In the genomic region with DNA sequence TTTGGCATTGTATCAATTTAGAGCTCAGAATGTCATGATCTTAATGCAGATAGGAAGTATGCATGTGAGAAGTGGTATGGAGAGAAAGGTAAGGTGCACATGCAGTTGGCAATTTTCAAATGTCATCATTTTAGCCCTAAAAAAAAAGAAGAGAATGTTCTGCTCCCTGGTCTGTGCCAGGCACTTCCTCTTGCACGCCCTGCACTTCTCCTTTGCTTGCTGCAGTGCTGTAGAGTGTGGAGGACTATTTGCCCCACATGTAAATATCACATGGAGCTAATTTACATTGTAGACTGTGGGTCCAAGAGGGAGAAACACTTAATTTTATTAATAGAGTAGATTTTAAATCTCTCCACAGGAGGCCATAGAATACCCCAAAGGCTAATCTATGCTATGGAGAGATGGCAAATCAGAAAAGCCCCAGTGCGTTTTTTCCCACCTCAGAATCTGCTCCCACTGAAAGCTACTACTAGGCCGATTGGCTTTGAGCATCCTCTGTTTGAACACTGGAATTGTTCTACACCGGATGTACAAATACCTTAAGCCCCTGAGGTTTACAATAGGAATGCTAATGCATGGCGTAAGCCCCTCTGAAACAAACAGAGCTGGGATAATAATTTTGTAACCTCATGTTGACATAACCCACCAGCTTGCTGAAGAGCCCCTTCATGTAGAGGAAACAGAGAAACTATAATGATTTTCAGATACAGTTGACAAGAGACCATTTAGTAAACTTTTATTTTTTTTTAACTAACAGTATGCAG, we compare ENCODE assay signal across 36 cellular contexts.
A peak's percentile ranks its signal among the peaks of the same experiment; 100 is the strongest.
DNase-seq lines count a peak whose midpoint lies in the region; ATAC-seq, FAIRE-seq and TF ChIP-seq lines count a peak whose summit lies in the region.
"Had no signal": no experiment of that assay in that cellular context is flagged by ENCODE, and none has a peak within 500 bp of the region (broad histone marks: within the 10 kb centered on the region; RNA-seq: fewer than 3 reads in every experiment).

No MANE protein-coding gene starts in this region.

- POLR2A ChIA-PET in HepG2 (lab: Yijun Ruan, JAX): no interaction called here
- POLR2A ChIA-PET in HEK293T (lab: Yijun Ruan, JAX): no interaction called here

- intact Hi-C loops in HepG2 (cut with micrococcal nuclease; ENCODE audit: unreplicated experiment) (loop anchor here (10.0 kb wide), 1 partner anchor 75 kb away; no protein-coding TSS in a partner anchor), right lobe of liver (cut with DNase I) (no loop called here), dorsolateral prefrontal cortex (cut with DNase I) (no loop called here)

- peaks cover 3% of the 10 kb centered on the region for H3K9me3 Mint-ChIP-seq in memory B cell
- H3K9me3 Mint-ChIP-seq: activated T-helper 1 cell treated with anti-CD3 and anti-CD28 coated beads, Interleukin-12 subunit alpha, Interleukin-12 subunit beta, Interleukin-2, Interleukin-4 antibody, amounts not matched to agents 30 ng/mL and 10 ng/mL and 1 ng/mL, durations not matched to agents 14 hours and 24 hours and 36 hours; brain; endodermal cell; H9 had no signal

- no peaks in the 10 kb centered on the region for H3K79me2 ChIP-seq in HepG2 (ENCODE audit: insufficient read depth, low read length)

- peaks cover 27% of the 10 kb centered on the region for H3K4me1 ChIP-seq in HepG2 (ENCODE audit: insufficient read depth, low read length)
- no peaks in the 10 kb centered on the region for H3K4me1 ChIP-seq in right lobe of liver
- H3K4me1 ChIP-seq in Peyer's patch: no peaks in the 10 kb centered on the region
- H3K4me1 ChIP-seq: esophagus squamous epithelium, foreskin keratinocyte, heart left ventricle, left ventricle myocardium inferior, prostate gland, tibial artery, vagina had no signal

- H3K27me3 Mint-ChIP-seq in memory B cell: no peaks in the 10 kb centered on the region
- H3K27me3 Mint-ChIP-seq: activated CD8-positive, alpha-beta T cell treated with anti-CD3 and anti-CD28 coated beads for 36 hours; brain; CD8-positive, alpha-beta memory T cell; dendritic cell treated with granulocyte-macrophage colony-stimulating factor and Interleukin-4, amounts not matched to agents 40 ng/mL and 50 ng/mL, for 4 days had no signal

- WGBS in HepG2 (ENCODE audit: low lambda C conversion rate): 6% methylated on average over 5 of the region's 5 CpGs
- WGBS in right lobe of liver (ENCODE audit: insufficient coverage, low coverage, low lambda C conversion rate, missing lambda C conversion rate): 33% methylated on average over 5 of the region's 5 CpGs

- no TSS peak for BruUV-seq in HepG2 (replicated peaks; lab: Mats Ljungman, UMichigan)

- peaks cover 2 to 17% of the 10 kb centered on the region in 2 experiments; a peak in 3 of 5 replicates for H3K27me3 ChIP-seq in HepG2 (ENCODE audit: control insufficient read depth in 1 of 2, insufficient read depth in 2 of 2, low read length in 2 of 2)
- no peaks in the 10 kb centered on the region for H3K27me3 ChIP-seq in right lobe of liver
- no peaks in the 10 kb centered on the region for H3K27me3 ChIP-seq in Peyer's patch
- peaks cover 0 to 8% (median 0%) of the 10 kb centered on the region in 45 donors for H3K27me3 ChIP-seq in dorsolateral prefrontal cortex
- H3K27me3 ChIP-seq: esophagus squamous epithelium, foreskin keratinocyte, heart left ventricle, tibial artery, vagina had no signal

- no peak for FAIRE-seq in HepG2 (lab: Jason Lieb, UNC)
- FAIRE-seq: GM12892 had no signal

- TF ChIP-seq EP300 in HepG2 (IDR thresholded peaks at IDR 0.05; ENCODE audit: low read depth in 2 of 2, low read length in 2 of 2) (peak in 1 of 2 experiments; percentile 48; a peak in 1 of 4 replicates), HepG2 (CRISPR knock-in tag; IDR thresholded peaks at IDR 0.05; ENCODE audit: borderline replicate concordance) (no peak)

- H3K9ac ChIP-seq in HepG2 (ENCODE audit: insufficient read depth, low read depth, low read length): no peak overlapping the region
- H3K9ac ChIP-seq: SK-N-SH had no signal

- in situ Hi-C loops in HepG2 (cut with HindIII; ENCODE audit: extremely low pct_ligation_motif_present, low pct_unique_long_range_greater_than_20kb): no loop called here

- H3K4me3 ChIP-seq in HepG2 (replicated peaks in 1 of 3; ENCODE audit: insufficient read depth in 1 of 3, low read depth in 2 of 3, low read length in 3 of 3) (no peak overlapping the region), right lobe of liver (no peak overlapping the region), Peyer's patch (no peak overlapping the region), dorsolateral prefrontal cortex (no peak overlapping the region)
- H3K4me3 ChIP-seq: esophagus squamous epithelium, heart left ventricle, left ventricle myocardium inferior, prostate gland, tibial artery, vagina had no signal

- peaks cover 30% of the 10 kb centered on the region for H3K4me1 Mint-ChIP-seq in memory B cell
- H3K4me1 Mint-ChIP-seq: activated CD4-positive, alpha-beta T cell treated with anti-CD3 and anti-CD28 coated beads for 36 hours; CD8-positive, alpha-beta memory T cell had no signal

- H3K36me3 Mint-ChIP-seq in memory B cell: peaks cover 5% of the 10 kb centered on the region
- H3K36me3 Mint-ChIP-seq: brain; CD8-positive, alpha-beta memory T cell had no signal

- CTCF ChIA-PET in HepG2 (lab: Yijun Ruan, JAX; ENCODE audit: low intra/inter-chr PET ratio, low total read pairs) (no interaction called here), HEK293T (lab: Yijun Ruan, JAX) (interaction anchor here (1.3 kb wide), 1 partner anchor 9 kb away, joined by 4 read pairs; no protein-coding TSS in a partner anchor)

- H2AFZ ChIP-seq in HepG2 (ENCODE audit: low read length): no peak overlapping the region

- ATAC-seq in HepG2 (peak; percentile 75), right lobe of liver (no peak), memory B cell (ENCODE audit: low read depth) (peak; percentile 98), GM21447 (IDR thresholded peaks at IDR 0.05; ENCODE audit: unreplicated experiment) (no peak)
- ATAC-seq: activated CD4-positive, alpha-beta T cell treated with anti-CD3 and anti-CD28 coated beads for 36 hours; activated CD8-positive, alpha-beta T cell treated with anti-CD3 and anti-CD28 coated beads for 36 hours; foreskin keratinocyte; heart left ventricle; sciatic nerve had no signal

- H3K9me3 ChIP-seq in HepG2 (ENCODE audit: low read length): no peaks in the 10 kb centered on the region
- no peaks in the 10 kb centered on the region for H3K9me3 ChIP-seq in right lobe of liver
- H3K9me3 ChIP-seq in Peyer's patch: no peaks in the 10 kb centered on the region
- H3K9me3 ChIP-seq: esophagus squamous epithelium, heart left ventricle, left ventricle myocardium inferior, prostate gland, SK-N-SH, tibial artery, vagina had no signal

- no peak overlapping the region for H3K27ac Mint-ChIP-seq in memory B cell
- H3K27ac Mint-ChIP-seq: activated CD4-positive, alpha-beta T cell treated with anti-CD3 and anti-CD28 coated beads for 36 hours; activated CD8-positive, alpha-beta T cell treated with anti-CD3 and anti-CD28 coated beads for 36 hours; activated T-helper 1 cell treated with anti-CD3 and anti-CD28 coated beads, Interleukin-12 subunit alpha, Interleukin-12 subunit beta, Interleukin-2, Interleukin-4 antibody, amounts not matched to agents 30 ng/mL and 10 ng/mL and 1 ng/mL, durations not matched to agents 14 hours and 24 hours and 36 hours; brain; CD8-positive, alpha-beta memory T cell; dendritic cell treated with granulocyte-macrophage colony-stimulating factor and Interleukin-4, amounts not matched to agents 40 ng/mL and 50 ng/mL, for 4 days; endodermal cell; H9 had no signal

- H3K27ac ChIP-seq in HepG2 (ENCODE audit: extremely low read length, insufficient read depth, low read length) (no peak overlapping the region), right lobe of liver (no peak overlapping the region), Peyer's patch (peak overlapping the region in 1 of 4 donors; percentile 26), dorsolateral prefrontal cortex (no peak overlapping the region)
- H3K27ac ChIP-seq: esophagus squamous epithelium, foreskin keratinocyte, heart left ventricle, left ventricle myocardium inferior, prostate gland, tibial artery, vagina had no signal

- no peaks in the 10 kb centered on the region for H4K20me1 ChIP-seq in HepG2 (ENCODE audit: insufficient read depth, low read length)

- H3K4me3 Mint-ChIP-seq in memory B cell: peak overlapping the region; percentile 30
- H3K4me3 Mint-ChIP-seq: activated CD4-positive, alpha-beta T cell treated with anti-CD3 and anti-CD28 coated beads for 36 hours; activated CD8-positive, alpha-beta T cell treated with anti-CD3 and anti-CD28 coated beads for 36 hours; activated T-helper 1 cell treated with anti-CD3 and anti-CD28 coated beads, Interleukin-12 subunit alpha, Interleukin-12 subunit beta, Interleukin-2, Interleukin-4 antibody, amounts not matched to agents 30 ng/mL and 10 ng/mL and 1 ng/mL, durations not matched to agents 14 hours and 24 hours and 36 hours; brain; CD8-positive, alpha-beta memory T cell; dendritic cell treated with granulocyte-macrophage colony-stimulating factor and Interleukin-4, amounts not matched to agents 40 ng/mL and 50 ng/mL, for 4 days; endodermal cell; H9 had no signal

- DNase-seq in HepG2 (ENCODE audit: low spot score) (peak; percentile 68), right lobe of liver (no peak), Peyer's patch (peak in 2 of 3 donors; percentile 54 to 58), memory B cell (ENCODE audit: low spot score in 2 of 2) (peak in 1 of 2 donors; percentile 16), AG08396 (ENCODE audit: low spot score) (no peak), dorsolateral prefrontal cortex (no peak), HEK293T (ENCODE audit: extremely low spot score) (no peak)
- DNase-seq: activated CD4-positive, alpha-beta T cell treated with anti-CD3 and anti-CD28 coated beads for 36 hours; activated CD8-positive, alpha-beta memory T cell treated with anti-CD3 and anti-CD28 coated beads, Interleukin-2, amount 50 U/mL, for 48 hours; activated CD8-positive, alpha-beta T cell treated with anti-CD3 and anti-CD28 coated beads for 36 hours; activated naive CD4-positive, alpha-beta T cell treated with anti-CD3 and anti-CD28 coated beads, Interleukin-2, amount 50 U/mL, for 16 hours; CD8-positive, alpha-beta memory T cell; DMS 273 treated with DMSO at 0.1 percent for 48 hours; esophagus squamous epithelium; foreskin keratinocyte; H9; heart left ventricle; left ventricle myocardium inferior; NCI-H1092; NCI-H187; NCI-H2227 treated with DMSO at 0.1 percent for 48 hours; NCI-H774; occipital lobe; SK-N-SH; stimulated activated CD4-positive, alpha-beta T cell treated with anti-CD3 and anti-CD28 coated beads, Interleukin-12 subunit alpha, Interleukin-12 subunit beta, amount 100 ng/mL, for 4 hours; stimulated activated CD4-positive, alpha-beta T cell treated with anti-CD3 and anti-CD28 coated beads, Interleukin-4, amount 100 ng/mL, for 1 hour; tibial artery had no signal

- TF ChIP-seq CTCF in HepG2 (CRISPR knock-in tag; IDR thresholded peaks at IDR 0.05) (no peak), right lobe of liver (IDR thresholded peaks at IDR 0.05) (no peak), Peyer's patch (IDR thresholded peaks at IDR 0.05) (no peak), dorsolateral prefrontal cortex (IDR thresholded peaks at IDR 0.05 in 54 of 56, conservative IDR thresholded peaks at IDR 0.05 in 2 of 56; ENCODE audit: low read depth in 1 of 56, partially characterized antibody in 56 of 56) (no peak)

- TF ChIP-seq POLR2A in HepG2 (IDR thresholded peaks at IDR 0.05; ENCODE audit: insufficient read depth in 1 of 2, low read depth in 2 of 2, low read length in 2 of 2) (no peak), right lobe of liver (IDR thresholded peaks at IDR 0.05) (no peak), Peyer's patch (IDR thresholded peaks at IDR 0.05) (no peak)

- H3K36me3 ChIP-seq in HepG2 (replicated peaks in 1 of 2; ENCODE audit: control insufficient read depth in 1 of 2, insufficient read depth in 2 of 2, low read length in 2 of 2): no peaks in the 10 kb centered on the region
- H3K36me3 ChIP-seq in right lobe of liver: no peaks in the 10 kb centered on the region
- no peaks in the 10 kb centered on the region for H3K36me3 ChIP-seq in Peyer's patch
- H3K36me3 ChIP-seq: esophagus squamous epithelium, heart left ventricle, left ventricle myocardium inferior, prostate gland, tibial artery, vagina had no signal

- no peak overlapping the region for H3K4me2 ChIP-seq in HepG2 (ENCODE audit: low read depth, low read length)

- TF ChIP-seq RAD21 in HepG2 (CRISPR knock-in tag; IDR thresholded peaks at IDR 0.05): no peak

Comparison
In these comparisons a context has a peak if more than half of its experiments do, and no peak if none do; other contexts are left out.
1. ATAC-seq: peak in HepG2 (single experiment) and memory B cell (single experiment); none in right lobe of liver (0 of 4) and GM21447 (single experiment).
2. DNase-seq: peak in HepG2 (single experiment) and Peyer's patch (2 of 3); none in right lobe of liver (0 of 3), AG08396 (single experiment), dorsolateral prefrontal cortex (0 of 10) and HEK293T (single experiment).